22 cellular contexts compared by ENCODE assay signal in the genomic region with DNA sequence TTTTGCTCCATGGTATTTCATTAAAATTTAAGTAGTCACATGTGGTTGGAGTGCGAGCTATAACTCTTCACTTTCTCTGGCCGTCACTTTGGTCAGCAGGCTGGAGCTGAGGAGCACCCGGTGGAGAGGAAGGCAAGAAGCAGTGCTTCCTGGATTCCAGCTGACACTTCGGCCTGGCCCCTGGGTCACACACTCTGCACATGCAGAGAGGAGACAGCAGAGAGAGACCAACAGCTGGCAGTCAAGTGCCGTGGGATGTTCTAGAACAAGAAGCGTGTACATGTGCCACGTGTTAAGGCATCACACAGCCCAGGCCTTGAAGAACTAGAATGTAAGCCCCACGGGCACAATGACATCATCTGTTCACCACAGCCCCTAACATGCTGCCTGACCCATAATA.
"Had no signal": no experiment of that assay in that cellular context is flagged by ENCODE, and none has a peak within 500 bp of the region (broad histone marks: within the 10 kb centered on the region; RNA-seq: fewer than 3 reads in every experiment).

No MANE protein-coding gene starts in this region.

- H3K27ac Mint-ChIP-seq: activated B cell treated with CpG ODN at 0.5 μM for 24 hours; activated naive CD8-positive, alpha-beta T cell treated with anti-CD3 and anti-CD28 coated beads, Interleukin-2, amount 10 ng/mL, durations not matched to agents 7 days and 5 days; mesothelial cell of epicardium; stimulated activated memory B cell treated with anti-CD40 and anti-IgM and Interleukin-4, amounts not matched to agents 10 μg/mL and 1 μg/mL and 100 μg/mL, for 72 hours had no signal

- DNase-seq: activated B cell treated with CpG ODN at 0.5 μM for 24 hours; activated CD4-positive, alpha-beta T cell treated with anti-CD3 and anti-CD28 coated beads, Interleukin-2, amount 50 U/mL, for 1 hour; activated CD8-positive, alpha-beta memory T cell treated with anti-CD3 and anti-CD28 coated beads, Interleukin-2, amount 50 U/mL, for 4 hours; activated effector memory CD4-positive, alpha-beta T cell treated with Interleukin-2 at 50 U/mL for 16 hours; activated naive CD4-positive, alpha-beta T cell treated with Interleukin-2 at 50 U/mL for 16 hours; activated naive CD8-positive, alpha-beta T cell treated with anti-CD3 and anti-CD28 coated beads, Interleukin-2, amount 10 ng/mL, durations not matched to agents 7 days and 5 days; activated T-cell treated with anti-CD3 and anti-CD28 coated beads, Interleukin-2, amount 50 U/mL, for 48 hours; brain microvascular endothelial cell; hypothalamus; immature natural killer cell; naive B cell; nucleus accumbens; pancreas; retina; stimulated activated CD4-positive, alpha-beta T cell treated with anti-CD3 and anti-CD28 coated beads, Interleukin-1b, Interleukin-23, amount 100 ng/mL, for 48 hours; stimulated activated CD4-positive, alpha-beta T cell treated with anti-CD3 and anti-CD28 coated beads, Interleukin-4, amount 100 ng/mL, for 4 hours; stimulated activated CD8-positive, alpha-beta memory T cell treated with anti-CD3 and anti-CD28 coated beads, Interleukin-4, amount 100 ng/mL, for 48 hours had no signal

- ATAC-seq: heart left ventricle; pancreas; sciatic nerve; SK-N-SH treated with all-trans-retinoic acid at 6 μM for 48 hours; stimulated activated memory B cell treated with anti-CD40 and anti-IgM and Interleukin-4, amounts not matched to agents 10 μg/mL and 1 μg/mL and 100 μg/mL, for 72 hours had no signal

- H3K27me3 Mint-ChIP-seq: activated B cell treated with CpG ODN at 0.5 μM for 24 hours; activated naive CD8-positive, alpha-beta T cell treated with anti-CD3 and anti-CD28 coated beads, Interleukin-2, amount 10 ng/mL, durations not matched to agents 7 days and 5 days; naive B cell; stimulated activated memory B cell treated with anti-CD40 and anti-IgM and Interleukin-4, amounts not matched to agents 10 μg/mL and 1 μg/mL and 100 μg/mL, for 72 hours had no signal

- H3K4me3 Mint-ChIP-seq: activated B cell treated with CpG ODN at 0.5 μM for 24 hours; immature natural killer cell; mesothelial cell of epicardium; naive B cell; stimulated activated memory B cell treated with anti-CD40 and anti-IgM and Interleukin-4, amounts not matched to agents 10 μg/mL and 1 μg/mL and 100 μg/mL, for 72 hours had no signal

- H3K4me1 Mint-ChIP-seq: activated B cell treated with CpG ODN at 0.5 μM for 24 hours; mesothelial cell of epicardium; stimulated activated memory B cell treated with anti-CD40 and anti-IgM and Interleukin-4, amounts not matched to agents 10 μg/mL and 1 μg/mL and 100 μg/mL, for 72 hours had no signal

- H3K9me3 Mint-ChIP-seq: activated B cell treated with CpG ODN at 0.5 μM for 24 hours; activated naive CD8-positive, alpha-beta T cell treated with anti-CD3 and anti-CD28 coated beads, Interleukin-2, amount 10 ng/mL, durations not matched to agents 7 days and 5 days; immature natural killer cell; mesothelial cell of epicardium; naive B cell; stimulated activated memory B cell treated with anti-CD40 and anti-IgM and Interleukin-4, amounts not matched to agents 10 μg/mL and 1 μg/mL and 100 μg/mL, for 72 hours had no signal
